8 cellular contexts compared by ENCODE assay signal in genomic region chr14:29927596-29928341, GRCh38. TPM values are rescaled to one million over a fixed set of nuclear protein-coding genes. Genes with fewer than 3 reads are reported as not detected.
DNase-seq lines count a peak whose midpoint lies in the region; ATAC-seq and TF ChIP-seq lines count a peak whose summit lies in the region.

Gene PRKD1 (minus strand): TSS chr14:29927847.

- peak; percentile 63 for DNase-seq in DMS79 treated with DMSO at 0.1 percent for 48 hours (lab: John Stamatoyannopoulos, UW)
- peak; percentile 70 for DNase-seq in NCI-H1092 treated with DMSO at 0.1 percent for 48 hours (lab: John Stamatoyannopoulos, UW)
- DNase-seq in left ventricle myocardium superior: peak; percentile 79
- no peak for DNase-seq in NOMO-1 treated with dmso at 0.1 percent for 144 hours (lab: John Stamatoyannopoulos, UW; ENCODE audit: unreplicated experiment)

- no peak within 1 kb of the TSS for H3K9ac ChIP-seq in parathyroid adenoma

- peak within 1 kb of the TSS; percentile 96 for H3K4me2 ChIP-seq in parathyroid adenoma (ENCODE audit: low read length)

- H3K27me3 ChIP-seq in parathyroid adenoma (ENCODE audit: control insufficient read depth, insufficient read depth, low read length): no peaks in the 10 kb centered on the region

- no peaks in the 10 kb centered on the region for H3K9me3 ChIP-seq in parathyroid adenoma (ENCODE audit: control insufficient read depth, low read length)

- H3K27ac ChIP-seq in angular gyrus (ENCODE audit: low read depth, low read length): peak within 1 kb of the TSS; percentile 80
- peak within 1 kb of the TSS; percentile 63 for H3K27ac ChIP-seq in parathyroid adenoma

- peak; percentile 18 for TF ChIP-seq CTCF in parathyroid adenoma (IDR thresholded peaks at IDR 0.05)

- intact Hi-C loops in left ventricle myocardium superior (cut with micrococcal nuclease): no loop called here

- no peaks in the 10 kb centered on the region for H3K36me3 ChIP-seq in parathyroid adenoma (ENCODE audit: control insufficient read depth, insufficient read depth, low read length)

- H2AFZ ChIP-seq in parathyroid adenoma: peak within 1 kb of the TSS; percentile 94

- no peaks in the 10 kb centered on the region for H3K79me2 ChIP-seq in parathyroid adenoma

- H3K4me3 ChIP-seq in parathyroid adenoma (ENCODE audit: low read depth, low read length): peak within 1 kb of the TSS; percentile 75

- peaks cover 10% of the 10 kb centered on the region for H3K4me1 ChIP-seq in parathyroid adenoma

- ATAC-seq in GM21619 (IDR thresholded peaks at IDR 0.05; ENCODE audit: unreplicated experiment) (peak; percentile 30), left ventricle myocardium superior (peak; percentile 93), HG03469 (IDR thresholded peaks at IDR 0.05; ENCODE audit: unreplicated experiment) (no peak)

RNA-seq across cellular contexts. Expression of gene PRKD1, which starts in this region (rescaled TPM):
- 3.0 TPM for total RNA-seq in left ventricle myocardium superior
